Comparison of ENCODE assay signal across 17 cellular contexts in the genomic region with DNA sequence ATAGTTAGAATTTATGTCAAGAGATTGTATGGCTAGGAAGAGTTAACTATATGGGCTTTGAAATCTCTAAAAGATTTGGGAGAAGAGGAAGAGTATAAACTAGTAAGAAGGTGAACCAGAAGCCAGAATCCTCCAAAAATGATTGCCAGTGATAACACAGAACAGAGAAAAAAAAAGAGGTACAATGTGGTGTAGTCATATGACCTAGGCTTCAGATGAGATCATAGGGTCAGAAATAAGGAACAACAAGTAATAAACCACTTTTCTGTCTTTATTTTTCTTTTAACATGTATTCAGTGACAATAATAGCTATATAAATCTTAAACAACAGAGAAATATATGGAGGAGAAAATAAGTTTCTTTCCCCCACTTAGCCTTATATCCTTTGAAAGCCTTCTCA. TPM values are rescaled to one million over a fixed set of nuclear protein-coding genes. Genes with fewer than 3 reads are reported as not detected.
DNase-seq lines count a peak whose midpoint lies in the region; ATAC-seq and TF ChIP-seq lines count a peak whose summit lies in the region.
"Had no signal": no experiment of that assay in that cellular context is flagged by ENCODE, and none has a peak within 500 bp of the region (broad histone marks: within the 10 kb centered on the region; RNA-seq: fewer than 3 reads in every experiment).

No MANE protein-coding gene starts in this region.

- H3K9ac ChIP-seq in MM.1S (ENCODE audit: low read length) = no peak overlapping the region
- H3K9ac ChIP-seq in neural progenitor cell = no peak overlapping the region

- H3K27me3 ChIP-seq in MM.1S (replicated peaks; ENCODE audit: insufficient read depth, low read length) (no peaks in the 10 kb centered on the region), neural progenitor cell (no peaks in the 10 kb centered on the region), A673 (replicated peaks; ENCODE audit: insufficient read depth, low read depth, low read length, poor library complexity) (no peaks in the 10 kb centered on the region), left lung (no peaks in the 10 kb centered on the region)

- H4K20me1 ChIP-seq in MM.1S (ENCODE audit: insufficient read depth, low read length) (no peaks in the 10 kb centered on the region), neural progenitor cell (ENCODE audit: low read depth) (no peaks in the 10 kb centered on the region)

- peaks cover 8% of the 10 kb centered on the region for H3K36me3 Mint-ChIP-seq in T-helper 2 cell treated with Interferon-gamma antibody and Interleukin-4, amounts not matched to agents 5 μg/mL and 100 μg/mL, for 36 hours (ENCODE audit: low read depth)
- peaks cover 8% of the 10 kb centered on the region for H3K36me3 Mint-ChIP-seq in activated T-helper 1 cell treated with anti-CD3 and anti-CD28 coated beads, Interleukin-12 subunit alpha, Interleukin-12 subunit beta, Interleukin-2, Interleukin-4 antibody, amounts not matched to agents 30 ng/mL and 10 ng/mL and 1 ng/mL, durations not matched to agents 14 hours and 24 hours and 36 hours (ENCODE audit: low read depth)
- no peaks in the 10 kb centered on the region for H3K36me3 Mint-ChIP-seq in neural progenitor cell

- peaks cover 34% of the 10 kb centered on the region for H3K4me1 Mint-ChIP-seq in T-helper 2 cell treated with Interferon-gamma antibody and Interleukin-4, amounts not matched to agents 5 μg/mL and 100 μg/mL, for 36 hours (ENCODE audit: low read depth)
- peaks cover 43% of the 10 kb centered on the region for H3K4me1 Mint-ChIP-seq in activated T-helper 1 cell treated with anti-CD3 and anti-CD28 coated beads, Interleukin-12 subunit alpha, Interleukin-12 subunit beta, Interleukin-2, Interleukin-4 antibody, amounts not matched to agents 30 ng/mL and 10 ng/mL and 1 ng/mL, durations not matched to agents 14 hours and 24 hours and 36 hours (ENCODE audit: low read depth)
- peaks cover 19% of the 10 kb centered on the region for H3K4me1 Mint-ChIP-seq in neural progenitor cell

- no peaks in the 10 kb centered on the region for H3K9me2 ChIP-seq in MM.1S (replicated peaks; ENCODE audit: insufficient read depth, low read length)

- H2AFZ ChIP-seq in MM.1S (ENCODE audit: low read length) = peak overlapping the region; percentile 15; the same call in 1 of the 2 replicates
- no peak overlapping the region for H2AFZ ChIP-seq in neural progenitor cell (replicated peaks)

- no peaks in the 10 kb centered on the region for H3K36me3 ChIP-seq in MM.1S (replicated peaks; ENCODE audit: insufficient read depth, low read length)
- H3K36me3 ChIP-seq in neural progenitor cell = no peaks in the 10 kb centered on the region
- H3K36me3 ChIP-seq in A673 (ENCODE audit: insufficient read depth, low read length, poor library complexity, severe bottlenecking) = no peaks in the 10 kb centered on the region
- no peaks in the 10 kb centered on the region for H3K36me3 ChIP-seq in left lung

- peak overlapping the region; percentile 78 for H3K4me2 ChIP-seq in MM.1S (ENCODE audit: low read depth, low read length)
- H3K4me2 ChIP-seq in neural progenitor cell = no peak overlapping the region

- H3K9me3 Mint-ChIP-seq in T-helper 2 cell treated with Interferon-gamma antibody and Interleukin-4, amounts not matched to agents 5 μg/mL and 100 μg/mL, for 36 hours = no peaks in the 10 kb centered on the region
- H3K9me3 Mint-ChIP-seq in activated T-helper 1 cell treated with anti-CD3 and anti-CD28 coated beads, Interleukin-12 subunit alpha, Interleukin-12 subunit beta, Interleukin-2, Interleukin-4 antibody, amounts not matched to agents 30 ng/mL and 10 ng/mL and 1 ng/mL, durations not matched to agents 14 hours and 24 hours and 36 hours = no peaks in the 10 kb centered on the region
- H3K9me3 Mint-ChIP-seq in neural progenitor cell = no peaks in the 10 kb centered on the region

- DNase-seq in T-helper 2 cell treated with Interferon-gamma antibody and Interleukin-4, amounts not matched to agents 5 μg/mL and 100 μg/mL, for 36 hours (ENCODE audit: low spot score) = no peak
- DNase-seq in T-helper 2 cell = no peak
- no peak for DNase-seq in MM.1S
- DNase-seq in activated T-helper 1 cell treated with anti-CD3 and anti-CD28 coated beads, Interleukin-12 subunit alpha, Interleukin-12 subunit beta, Interleukin-2, Interleukin-4 antibody, amounts not matched to agents 30 ng/mL and 10 ng/mL and 1 ng/mL, durations not matched to agents 14 hours and 24 hours and 36 hours (ENCODE audit: low spot score) = no peak
- no peak for DNase-seq in neural progenitor cell (ENCODE audit: low spot score)
- no peak for DNase-seq in DMS114 treated with DMSO at 0.1 percent for 48 hours (lab: John Stamatoyannopoulos, UW; ENCODE audit: unreplicated experiment)
- no peak for DNase-seq in A673 (ENCODE audit: low spot score)
- DNase-seq in left lung = no peak
- DNase-seq: ACHN; activated gamma-delta T cell; dermis blood vessel endothelial cell; foreskin melanocyte; NCI-H2029; occipital lobe; stimulated activated CD4-positive, alpha-beta T cell treated with anti-CD3 and anti-CD28 coated beads, Interleukin-15, amount 100 ng/mL, for 24 hours; T1000 had no signal

- CTCF ChIA-PET in A673 (lab: Charles Lee) = no interaction called here

- H3K4me1 ChIP-seq in MM.1S (ENCODE audit: low read length) (peaks cover 11% of the 10 kb centered on the region), neural progenitor cell (peaks cover 8% of the 10 kb centered on the region), A673 (ENCODE audit: insufficient read depth, low read length, poor library complexity, severe bottlenecking) (peaks cover 32% of the 10 kb centered on the region), left lung (peaks cover 6 to 66% of the 10 kb centered on the region in 2 donors)

- H3K27ac Mint-ChIP-seq in T-helper 2 cell treated with Interferon-gamma antibody and Interleukin-4, amounts not matched to agents 5 μg/mL and 100 μg/mL, for 36 hours = peak overlapping the region; percentile 20
- peak overlapping the region; percentile 14 for H3K27ac Mint-ChIP-seq in activated T-helper 1 cell treated with anti-CD3 and anti-CD28 coated beads, Interleukin-12 subunit alpha, Interleukin-12 subunit beta, Interleukin-2, Interleukin-4 antibody, amounts not matched to agents 30 ng/mL and 10 ng/mL and 1 ng/mL, durations not matched to agents 14 hours and 24 hours and 36 hours
- no peak overlapping the region for H3K27ac Mint-ChIP-seq in neural progenitor cell

- H3K27ac ChIP-seq in MM.1S (ENCODE audit: low read length) (no peak overlapping the region), neural progenitor cell (no peak overlapping the region), A673 (ENCODE audit: low read depth, low read length, poor library complexity, severe bottlenecking) (no peak overlapping the region), left lung (peak overlapping the region in 1 of 2 donors; percentile 95)

- POLR2A ChIA-PET in A673 (lab: Charles Lee; ENCODE audit: low non-redundant PET) = no interaction called here

- H3F3A ChIP-seq in MM.1S (ENCODE audit: insufficient read depth, low read length) (peaks cover 23% of the 10 kb centered on the region), neural progenitor cell (ENCODE audit: low read depth) (peaks cover 17% of the 10 kb centered on the region)

- no peak for ATAC-seq in left lung

- TF ChIP-seq CTCF in MM.1S (IDR thresholded peaks at IDR 0.05; ENCODE audit: low read length) (no peak), neural progenitor cell (IDR thresholded peaks at IDR 0.05) (no peak), A673 (conservative IDR thresholded peaks at IDR 0.05; ENCODE audit: low read depth, low read length) (no peak), left lung (IDR thresholded peaks at IDR 0.05) (no peak)

- intact Hi-C loops in activated T-helper 1 cell treated with anti-CD3 and anti-CD28 coated beads, Interleukin-12 subunit alpha, Interleukin-12 subunit beta, Interleukin-2, Interleukin-4 antibody, amounts not matched to agents 30 ng/mL and 10 ng/mL and 1 ng/mL, durations not matched to agents 14 hours and 24 hours and 36 hours (cut with micrococcal nuclease) = loop anchor here (5.0 kb wide), 1 partner anchor 1633 kb away; no protein-coding TSS in a partner anchor
- intact Hi-C loops in A673 (cut with micrococcal nuclease; ENCODE audit: unreplicated experiment) = no loop called here
- intact Hi-C loops in left lung (cut with DNase I) = no loop called here

- no TSS peak for BruUV-seq in A673 (replicated peaks; lab: Mats Ljungman, UMichigan)

- no peak overlapping the region for H3K4me3 ChIP-seq in MM.1S (ENCODE audit: low read length)
- H3K4me3 ChIP-seq in neural progenitor cell = no peak overlapping the region
- H3K4me3 ChIP-seq in A673 (ENCODE audit: low read depth, low read length, poor library complexity, severe bottlenecking) = no peak overlapping the region
- no peak overlapping the region for H3K4me3 ChIP-seq in left lung

- H3K4me3 Mint-ChIP-seq in T-helper 2 cell treated with Interferon-gamma antibody and Interleukin-4, amounts not matched to agents 5 μg/mL and 100 μg/mL, for 36 hours = peak overlapping the region; percentile 95
- peak overlapping the region; percentile 12 for H3K4me3 Mint-ChIP-seq in activated T-helper 1 cell treated with anti-CD3 and anti-CD28 coated beads, Interleukin-12 subunit alpha, Interleukin-12 subunit beta, Interleukin-2, Interleukin-4 antibody, amounts not matched to agents 30 ng/mL and 10 ng/mL and 1 ng/mL, durations not matched to agents 14 hours and 24 hours and 36 hours
- peak overlapping the region; percentile 4 for H3K4me3 Mint-ChIP-seq in neural progenitor cell

- no peaks in the 10 kb centered on the region for H3K27me3 Mint-ChIP-seq in T-helper 2 cell treated with Interferon-gamma antibody and Interleukin-4, amounts not matched to agents 5 μg/mL and 100 μg/mL, for 36 hours (ENCODE audit: low read depth)
- no peaks in the 10 kb centered on the region for H3K27me3 Mint-ChIP-seq in activated T-helper 1 cell treated with anti-CD3 and anti-CD28 coated beads, Interleukin-12 subunit alpha, Interleukin-12 subunit beta, Interleukin-2, Interleukin-4 antibody, amounts not matched to agents 30 ng/mL and 10 ng/mL and 1 ng/mL, durations not matched to agents 14 hours and 24 hours and 36 hours (ENCODE audit: insufficient read depth)
- no peaks in the 10 kb centered on the region for H3K27me3 Mint-ChIP-seq in neural progenitor cell (ENCODE audit: insufficient read depth, low read depth)

- H3K79me2 ChIP-seq in MM.1S (ENCODE audit: low read length) (peaks cover 36% of the 10 kb centered on the region), neural progenitor cell (ENCODE audit: low read depth) (peaks cover 32% of the 10 kb centered on the region)

- H3K9me3 ChIP-seq in MM.1S (replicated peaks; ENCODE audit: insufficient read depth, low read length) = no peaks in the 10 kb centered on the region
- no peaks in the 10 kb centered on the region for H3K9me3 ChIP-seq in neural progenitor cell (ENCODE audit: low read depth)
- no peaks in the 10 kb centered on the region for H3K9me3 ChIP-seq in A673 (ENCODE audit: low read depth, low read length, poor library complexity, severe bottlenecking)
- H3K9me3 ChIP-seq in left lung = no peaks in the 10 kb centered on the region

RNA-seq across cellular contexts. Expression of gene NECAP1, which starts 1.9 kb away (rescaled TPM):
- 38.2 and 39.4 TPM in 2 replicates for total RNA-seq in activated T-helper 1 cell treated with anti-CD3 and anti-CD28 coated beads, Interleukin-12 subunit alpha, Interleukin-12 subunit beta, Interleukin-2, Interleukin-4 antibody, amounts not matched to agents 30 ng/mL and 10 ng/mL and 1 ng/mL, durations not matched to agents 14 hours and 24 hours and 36 hours
- total RNA-seq in neural progenitor cell (ENCODE audit: low replicate concordance) = 25.2 and 40.1 TPM in 2 replicates
- 35.2 and 41.1 TPM in 2 replicates for total RNA-seq in A673 (2021)
- 10 to 100 TPM; 33.1 to 43.4 TPM for total RNA-seq in left lung

RNA-seq across cellular contexts. Expression of gene C3AR1, which starts 14.0 kb away (rescaled TPM):
- total RNA-seq in activated T-helper 1 cell treated with anti-CD3 and anti-CD28 coated beads, Interleukin-12 subunit alpha, Interleukin-12 subunit beta, Interleukin-2, Interleukin-4 antibody, amounts not matched to agents 30 ng/mL and 10 ng/mL and 1 ng/mL, durations not matched to agents 14 hours and 24 hours and 36 hours = 0.60 and 0.71 TPM in 2 replicates
- not detected in 2 replicates for total RNA-seq in neural progenitor cell (ENCODE audit: low replicate concordance)
- total RNA-seq in A673 (2021) = 1.3 and 3.5 TPM in 2 replicates
- 10 to 100 TPM; 19.4 to 66.4 TPM for total RNA-seq in left lung
- total RNA-seq: dermis blood vessel endothelial cell, HT-29 had no signal

RNA-seq across cellular contexts. Expression of gene CLEC4A, which starts 43.3 kb away (rescaled TPM):
- 0.26 and 1.3 TPM in 2 replicates for total RNA-seq in activated T-helper 1 cell treated with anti-CD3 and anti-CD28 coated beads, Interleukin-12 subunit alpha, Interleukin-12 subunit beta, Interleukin-2, Interleukin-4 antibody, amounts not matched to agents 30 ng/mL and 10 ng/mL and 1 ng/mL, durations not matched to agents 14 hours and 24 hours and 36 hours
- 0.43 and 2.0 TPM in 2 replicates for total RNA-seq in neural progenitor cell (ENCODE audit: low replicate concordance)
- total RNA-seq in A673 (2021) = 0.33 and 0.84 TPM in 2 replicates
- total RNA-seq in left lung = 10 to 100 TPM in 1 of 2 donors, 1 to 10 TPM in 1; 6.5 to 21.1 TPM
- total RNA-seq: dermis blood vessel endothelial cell had no signal

RNA-seq across cellular contexts. Expression of gene FOXJ2, which starts 47.6 kb away (rescaled TPM):
- total RNA-seq in activated T-helper 1 cell treated with anti-CD3 and anti-CD28 coated beads, Interleukin-12 subunit alpha, Interleukin-12 subunit beta, Interleukin-2, Interleukin-4 antibody, amounts not matched to agents 30 ng/mL and 10 ng/mL and 1 ng/mL, durations not matched to agents 14 hours and 24 hours and 36 hours = 19.9 and 20.7 TPM in 2 replicates
- total RNA-seq in neural progenitor cell (ENCODE audit: low replicate concordance) (6.8 and 7.4 TPM in 2 replicates), A673 (2021) (13.9 and 14.6 TPM in 2 replicates), left lung (10 to 100 TPM; 15.9 to 20.0 TPM)

Comparison
In these comparisons a context has a peak if more than half of its experiments do, and no peak if none do; other contexts are left out.
1. H3K4me3 Mint-ChIP-seq: peak in every context shown above with its lines; median percentile 95 in T-helper 2 cell treated with Interferon-gamma antibody and Interleukin-4, amounts not matched to agents 5 μg/mL and 100 μg/mL, for 36 hours; 12 in activated T-helper 1 cell treated with anti-CD3 and anti-CD28 coated beads, Interleukin-12 subunit alpha, Interleukin-12 subunit beta, Interleukin-2, Interleukin-4 antibody, amounts not matched to agents 30 ng/mL and 10 ng/mL and 1 ng/mL, durations not matched to agents 14 hours and 24 hours and 36 hours; 4 in neural progenitor cell.